21 cellular contexts compared by ENCODE assay signal in genomic region chr2:47204691-47205090, GRCh38. TPM values are rescaled to one million over a fixed set of nuclear protein-coding genes. Genes with fewer than 3 reads are reported as not detected.
A peak's percentile ranks its signal among the peaks of the same experiment; 100 is the strongest.
DNase-seq lines count a peak whose midpoint lies in the region; ATAC-seq, FAIRE-seq and TF ChIP-seq lines count a peak whose summit lies in the region.
"Had no signal": no experiment of that assay in that cellular context is flagged by ENCODE, and none has a peak within 500 bp of the region (broad histone marks: within the 10 kb centered on the region; RNA-seq: fewer than 3 reads in every experiment).

No MANE protein-coding gene starts in this region.

- DNase-seq in cardiac muscle cell (ENCODE audit: low read depth in 1 of 2, low spot score in 1 of 2) (no peak), left ventricle myocardium inferior (no peak), K562 (ENCODE audit: extremely low read depth in 1 of 4, low spot score in 3 of 4) (no peak), lower leg skin (ENCODE audit: low spot score in 2 of 2) (no peak), nucleus accumbens (lab: John Stamatoyannopoulos, UW) (no peak)
- no peak for DNase-seq in stimulated activated CD4-positive, alpha-beta T cell treated with anti-CD3 and anti-CD28 coated beads, Interleukin-4, amount 100 ng/mL, for 24 hours
- DNase-seq: 8988T; CD4-positive, alpha-beta memory T cell; DMS153; DMS79; GDM1; GM23248 had no signal

- H3K27me3 Mint-ChIP-seq in nephron (ENCODE audit: low read depth): peaks cover 2% of the 10 kb centered on the region

- 0 out of 2 replicates have a peak overlapping the region, but pooled peaks have one; percentile 23 for H3K4me2 ChIP-seq in K562 (ENCODE audit: insufficient read depth, low read length)
- H3K4me2 ChIP-seq: BLaER1 had no signal

- peak; percentile 10; the same call in 1 of the 3 replicates for ATAC-seq in K562

- H3K36me3 ChIP-seq in cardiac muscle cell (no peaks in the 10 kb centered on the region), left ventricle myocardium inferior (no peaks in the 10 kb centered on the region), K562 (ENCODE audit: control insufficient read depth, insufficient read depth, low read length) (no peaks in the 10 kb centered on the region)
- H3K36me3 ChIP-seq: BLaER1, HAP-1 had no signal

- H3K4me3 Mint-ChIP-seq in nephron: no peak overlapping the region
- H3K4me3 Mint-ChIP-seq: CD14-positive monocyte; CD4-positive, alpha-beta memory T cell had no signal

- no peak for TF ChIP-seq CTCF in cardiac muscle cell (IDR thresholded peaks at IDR 0.05; ENCODE audit: low read depth, low read length)
- TF ChIP-seq CTCF in left ventricle myocardium inferior (IDR thresholded peaks at IDR 0.05; ENCODE audit: borderline replicate concordance): no peak
- TF ChIP-seq CTCF in K562 (IDR thresholded peaks at IDR 0.05 in 2 of 3, conservative IDR thresholded peaks at IDR 0.05 in 1 of 3; ENCODE audit: insufficient read depth in 2 of 3, low read depth in 1 of 3, low read length in 3 of 3): no peak
- TF ChIP-seq CTCF in nephron (IDR thresholded peaks at IDR 0.05; ENCODE audit: unreplicated experiment in 3 of 3): no peak
- TF ChIP-seq CTCF in lower leg skin (IDR thresholded peaks at IDR 0.05): no peak

- H3K27me3 ChIP-seq in cardiac muscle cell (no peaks in the 10 kb centered on the region), left ventricle myocardium inferior (ENCODE audit: low read depth) (no peaks in the 10 kb centered on the region), K562 (ENCODE audit: control insufficient read depth in 2 of 2, insufficient read depth in 2 of 2, low read length in 2 of 2) (no peaks in the 10 kb centered on the region)
- H3K27me3 ChIP-seq: BLaER1 had no signal

- H3K9me3 Mint-ChIP-seq in nephron: no peaks in the 10 kb centered on the region

- H3K9me3 ChIP-seq in cardiac muscle cell (ENCODE audit: low read depth): no peaks in the 10 kb centered on the region
- H3K9me3 ChIP-seq in left ventricle myocardium inferior (replicated peaks): no peaks in the 10 kb centered on the region
- 0 out of 2 replicates have a peak, but pooled peaks cover 4% of the 10 kb centered on the region for H3K9me3 ChIP-seq in K562 (replicated peaks; ENCODE audit: control insufficient read depth, insufficient read depth, low read depth, low read length)
- H3K9me3 ChIP-seq: BLaER1, HAP-1 had no signal

- 0% methylated on average over 2 of the region's 3 CpGs for WGBS in K562 (ENCODE audit: insufficient coverage, low coverage, missing lambda C conversion rate)
- WGBS in lower leg skin, 2 donors: 80 to 81% methylated on average over 3 of the region's 3 CpGs

- intact Hi-C loops in left ventricle myocardium inferior (cut with micrococcal nuclease): no loop called here
- intact Hi-C loops in K562 (cut with micrococcal nuclease): no loop called here
- intact Hi-C loops in lower leg skin (cut with DNase I; ENCODE audit: low total_unique reads): no loop called here

- H3K4me3 ChIP-seq in cardiac muscle cell (no peak overlapping the region), left ventricle myocardium inferior (no peak overlapping the region), K562 (no peak overlapping the region), lower leg skin (ENCODE audit: low read depth, poor library complexity, severe bottlenecking) (no peak overlapping the region)
- H3K4me3 ChIP-seq: BLaER1, GM23248, HAP-1 had no signal

- H2AFZ ChIP-seq in K562 (ENCODE audit: low read depth, low read length): no peak overlapping the region
- H2AFZ ChIP-seq: GM23248 had no signal

- H3K9ac ChIP-seq in K562 (ENCODE audit: insufficient read depth in 1 of 2, low read depth in 2 of 2, low read length in 2 of 2): no peak overlapping the region
- H3K9ac ChIP-seq: BLaER1, GM23248 had no signal

- H3K79me2 ChIP-seq in K562 (ENCODE audit: control insufficient read depth, insufficient read depth, low read length): no peaks in the 10 kb centered on the region

- H3K36me3 Mint-ChIP-seq in nephron (ENCODE audit: low read depth): no peaks in the 10 kb centered on the region
- H3K36me3 Mint-ChIP-seq: CD14-positive monocyte; CD4-positive, alpha-beta memory T cell had no signal

- CTCF ChIA-PET in K562 (lab: Yijun Ruan, JAX; ENCODE audit: low intra/inter-chr PET ratio): interaction anchor here (0.6 kb wide), 1 partner anchor 18 kb away, joined by 3 read pairs; no protein-coding TSS in a partner anchor

- H4K20me1 ChIP-seq in K562 (replicated peaks; ENCODE audit: control insufficient read depth, insufficient read depth, low read length): no peaks in the 10 kb centered on the region
- H4K20me1 ChIP-seq: BLaER1 had no signal

- peaks cover 20% of the 10 kb centered on the region for H3K4me1 ChIP-seq in cardiac muscle cell (ENCODE audit: low read depth)
- peaks cover 9% of the 10 kb centered on the region for H3K4me1 ChIP-seq in left ventricle myocardium inferior
- H3K4me1 ChIP-seq in K562 (replicated peaks in 1 of 2; ENCODE audit: control insufficient read depth in 2 of 2, insufficient read depth in 2 of 2, low read length in 2 of 2): peaks cover 9 to 27% of the 10 kb centered on the region in 2 experiments
- H3K4me1 ChIP-seq: BLaER1, HAP-1 had no signal

- H3K27ac Mint-ChIP-seq in nephron: peak overlapping the region; percentile 33 to 76 (median 70)

- no peak for FAIRE-seq in K562 (lab: Jason Lieb, UNC)
- FAIRE-seq: GM12892, GM18507 had no signal

- H3K4me1 Mint-ChIP-seq in nephron: peaks cover 48% of the 10 kb centered on the region
- H3K4me1 Mint-ChIP-seq: CD4-positive, alpha-beta memory T cell had no signal

- no peaks in the 10 kb centered on the region for H3K9me1 ChIP-seq in K562 (ENCODE audit: control insufficient read depth, insufficient read depth, low read length)

- no peak for TF ChIP-seq POLR2A in K562 (conservative IDR thresholded peaks at IDR 0.05)
- no peak for TF ChIP-seq POLR2A in lower leg skin (IDR thresholded peaks at IDR 0.05)

- TF ChIP-seq RAD21 in K562 (CRISPR knock-in tag; conservative IDR thresholded peaks at IDR 0.05 in 1 of 2, IDR thresholded peaks at IDR 0.05 in 1 of 2): no peak

- POLR2A ChIA-PET in K562 (lab: Yijun Ruan, JAX): interaction anchor here (0.6 to 1.2 kb wide), 3 partner anchors 10 to 956 kb away, joined by 3 to 8 read pairs (median 5); no protein-coding TSS in a partner anchor

- in situ Hi-C loops in K562 (cut with MboI): no loop called here

- BruUV-seq in K562 (replicated peaks; lab: Mats Ljungman, UMichigan): no TSS peak

- H3K27ac ChIP-seq in cardiac muscle cell (peak overlapping the region; percentile 30), left ventricle myocardium inferior (replicated peaks) (no peak overlapping the region), K562 (ENCODE audit: extremely low read depth, low read depth, low read length) (no peak overlapping the region)
- H3K27ac ChIP-seq: BLaER1, GM23248, HL-60 had no signal

- no peak for TF ChIP-seq EP300 in K562 (IDR thresholded peaks at IDR 0.05; ENCODE audit: low read length)

RNA-seq across cellular contexts. Expression of gene CALM2, which starts 28.4 kb away (rescaled TPM):
- 272 and 311 TPM in 2 replicates for total RNA-seq in cardiac muscle cell
- polyA plus RNA-seq in cardiac muscle cell: 705 and 911 TPM in 2 replicates
- 491 TPM for total RNA-seq in left ventricle myocardium inferior
- total RNA-seq in K562 (2011; cell fraction: chromatin; rRNA removed; ENCODE audit: low replicate concordance): 47.4 and 171 TPM in 2 replicates
- total RNA-seq in K562 (2011; cell fraction: nucleolus; rRNA removed): 27.7 and 36.5 TPM in 2 replicates
- 119 and 209 TPM in 2 replicates for total RNA-seq in K562 (2011; cell fraction: nucleoplasm; rRNA removed)
- 304 and 331 TPM in 2 replicates for total RNA-seq in K562 (2014; rRNA removed)
- total RNA-seq in K562 (2014; rRNA removed; fragmentation: Illumina TruSeq; extraction: Trizol): 656 and 729 TPM in 2 replicates
- total RNA-seq in K562 (2015; rRNA removed; fragmentation: Illumina TruSeq; extraction: Trizol): 436 and 447 TPM in 2 replicates
- 357 and 363 TPM in 2 replicates for total RNA-seq in K562 (2021)
- 225 and 326 TPM in 2 replicates for polyA plus RNA-seq in K562 (2011; rRNA removed)
- 55.4 and 201 TPM in 2 replicates for polyA plus RNA-seq in K562 (2011; cell fraction: cytosol; rRNA removed)
- polyA plus RNA-seq in K562 (2011; cell fraction: nucleus; rRNA removed): 55.4 and 96.4 TPM in 2 replicates
- 409 and 511 TPM in 2 replicates for polyA plus RNA-seq in K562 (2012)
- polyA plus RNA-seq in K562 (2014; fragmentation: Illumina TruSeq; extraction: Trizol): 457 and 479 TPM in 2 replicates
- polyA plus RNA-seq in K562 (2014; fragmentation: Nextera tagmentation; extraction: Ambion mirVana): 1,000 to 10,000 TPM; 1,257 to 1,855 TPM
- 316 and 329 TPM in 2 replicates for polyA plus RNA-seq in K562 (2014; rRNA removed)
- polyA minus RNA-seq in K562 (2011; rRNA and poly(A)+ RNA removed): 319 and 344 TPM in 2 replicates
- polyA minus RNA-seq in K562 (2011; cell fraction: cytosol; rRNA and poly(A)+ RNA removed): 93.9 and 115 TPM in 2 replicates
- polyA minus RNA-seq in K562 (2011; cell fraction: nucleus; rRNA and poly(A)+ RNA removed): 54.7 and 100 TPM in 2 replicates
- 100 to 1,000 TPM; 196 to 383 (median 311) TPM for total RNA-seq in lower leg skin

RNA-seq across cellular contexts. Expression of gene STPG4, which starts 49.6 kb away (rescaled TPM):
- total RNA-seq in cardiac muscle cell: not detected in 2 replicates
- not detected in 2 replicates for polyA plus RNA-seq in cardiac muscle cell
- total RNA-seq in left ventricle myocardium inferior: not detected
- total RNA-seq in K562 (2011; cell fraction: chromatin; rRNA removed; ENCODE audit: low replicate concordance): 0.51 and 0.72 TPM in 2 replicates
- 0.79 TPM in 1 of 2 replicates, not detected in the other for total RNA-seq in K562 (2011; cell fraction: nucleolus; rRNA removed)
- not detected in 2 replicates for total RNA-seq in K562 (2011; cell fraction: nucleoplasm; rRNA removed)
- total RNA-seq in K562 (2014; rRNA removed): 0.68 TPM in 1 of 2 replicates, not detected in the other
- 0.22 and 0.38 TPM in 2 replicates for total RNA-seq in K562 (2014; rRNA removed; fragmentation: Illumina TruSeq; extraction: Trizol)
- total RNA-seq in K562 (2015; rRNA removed; fragmentation: Illumina TruSeq; extraction: Trizol): not detected in 2 replicates
- total RNA-seq in K562 (2021): not detected in 2 replicates
- not detected in 2 replicates for polyA plus RNA-seq in K562 (2011; rRNA removed)
- not detected in 2 replicates for polyA plus RNA-seq in K562 (2011; cell fraction: cytosol; rRNA removed)
- polyA plus RNA-seq in K562 (2011; cell fraction: nucleus; rRNA removed): 0.24 TPM in 1 of 2 replicates, not detected in the other
- polyA plus RNA-seq in K562 (2012): 0.26 TPM in 1 of 2 replicates, not detected in the other
- 0.10 TPM in 1 of 2 replicates, not detected in the other for polyA plus RNA-seq in K562 (2014; fragmentation: Illumina TruSeq; extraction: Trizol)
- polyA plus RNA-seq in K562 (2014; fragmentation: Nextera tagmentation; extraction: Ambion mirVana): not detected
- 0.28 TPM in 1 of 2 replicates, not detected in the other for polyA plus RNA-seq in K562 (2014; rRNA removed)
- polyA minus RNA-seq in K562 (2011; rRNA and poly(A)+ RNA removed): 0.33 and 0.39 TPM in 2 replicates
- polyA minus RNA-seq in K562 (2011; cell fraction: cytosol; rRNA and poly(A)+ RNA removed): not detected in 2 replicates
- 0.44 TPM in 1 of 2 replicates, not detected in the other for polyA minus RNA-seq in K562 (2011; cell fraction: nucleus; rRNA and poly(A)+ RNA removed)
- total RNA-seq in lower leg skin: 1 to 10 TPM in 2 of 4 donors, not detected in 2; 1.4 to 4.1 TPM
- total RNA-seq: Daoy, GM23248, H4 had no signal
- polyA plus RNA-seq: CD4-positive, alpha-beta memory T cell; GM23248 had no signal
